9 cellular contexts compared by ENCODE assay signal in the genomic region with DNA sequence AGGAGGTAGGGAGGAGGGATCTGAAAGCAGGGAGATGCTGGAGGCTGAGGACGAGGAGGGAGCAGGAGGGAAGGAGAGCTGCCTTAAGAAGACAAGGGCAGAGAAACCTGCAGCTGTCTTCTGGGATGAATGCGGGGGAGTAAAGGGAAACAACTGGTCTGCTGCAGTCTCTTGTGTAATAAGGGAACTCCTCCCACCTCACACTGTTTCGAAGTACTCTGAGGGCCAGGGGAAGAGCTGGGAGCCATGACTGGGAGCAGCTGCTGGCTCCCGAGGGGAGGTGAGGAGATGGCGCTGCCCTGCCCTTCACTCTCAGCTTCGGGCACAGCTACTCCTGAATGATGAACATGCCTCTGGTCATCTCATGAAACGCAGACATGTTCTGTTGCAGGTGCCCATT.
DNase-seq lines count a peak whose midpoint lies in the region; ATAC-seq, FAIRE-seq and TF ChIP-seq lines count a peak whose summit lies in the region.
"Had no signal": no experiment of that assay in that cellular context is flagged by ENCODE, and none has a peak within 500 bp of the region (broad histone marks: within the 10 kb centered on the region; RNA-seq: fewer than 3 reads in every experiment).

No MANE protein-coding gene starts in this region.

- whole genome bisulfite sequencing in right lobe of liver (ENCODE audit: insufficient coverage, low coverage, low lambda C conversion rate, missing lambda C conversion rate) = 79% methylated on average over 2 of the region's 7 CpGs
- 93% methylated on average over 7 of the region's 7 CpGs for WGBS in HepG2 (ENCODE audit: low lambda C conversion rate)

- TF ChIP-seq CTCF in right lobe of liver (IDR thresholded peaks at IDR 0.05) (no peak), HepG2 (CRISPR knock-in tag; IDR thresholded peaks at IDR 0.05) (no peak), dorsolateral prefrontal cortex (IDR thresholded peaks at IDR 0.05 in 54 of 56, conservative IDR thresholded peaks at IDR 0.05 in 2 of 56; ENCODE audit: low read depth in 1 of 56, partially characterized antibody in 56 of 56) (no peak), mucosa of descending colon (IDR thresholded peaks at IDR 0.05) (no peak)

- H3K27ac Mint-ChIP-seq in T-cell = no peak overlapping the region

- peaks cover 64% of the 10 kb centered on the region for H3K36me3 Mint-ChIP-seq in T-cell

- H3K9me3 ChIP-seq in right lobe of liver = no peaks in the 10 kb centered on the region
- H3K9me3 ChIP-seq in HepG2 (ENCODE audit: low read length) = no peaks in the 10 kb centered on the region
- no peaks in the 10 kb centered on the region for H3K9me3 ChIP-seq in mucosa of descending colon

- no peak overlapping the region for H2AFZ ChIP-seq in HepG2 (ENCODE audit: low read length)

- POLR2A ChIA-PET in HepG2 (lab: Yijun Ruan, JAX) = no interaction called here
- POLR2A ChIA-PET in T-cell (lab: Charles Lee) = no interaction called here

- H3K4me3 ChIP-seq in right lobe of liver = no peak overlapping the region
- no peak overlapping the region for H3K4me3 ChIP-seq in HepG2 (replicated peaks in 1 of 3; ENCODE audit: insufficient read depth in 1 of 3, low read depth in 2 of 3, low read length in 3 of 3)
- no peak overlapping the region for H3K4me3 ChIP-seq in dorsolateral prefrontal cortex
- H3K4me3 ChIP-seq in mucosa of descending colon = no peak overlapping the region

- H4K20me1 ChIP-seq in HepG2 (ENCODE audit: insufficient read depth, low read length) = no peaks in the 10 kb centered on the region

- intact Hi-C loops in right lobe of liver (cut with DNase I) (no loop called here), HepG2 (cut with micrococcal nuclease; ENCODE audit: unreplicated experiment) (no loop called here), dorsolateral prefrontal cortex (cut with DNase I) (no loop called here), mucosa of descending colon (cut with DNase I, micrococcal nuclease) (no loop called here)

- no peak overlapping the region for H3K4me2 ChIP-seq in HepG2 (ENCODE audit: low read depth, low read length)

- in situ Hi-C loops in HepG2 (cut with HindIII; ENCODE audit: extremely low pct_ligation_motif_present, low pct_unique_long_range_greater_than_20kb) = no loop called here

- ATAC-seq in right lobe of liver = peak; percentile 33 to 43 (median 42)
- no peak for ATAC-seq in HepG2
- peak; percentile 25 for ATAC-seq in mucosa of descending colon
- no peak for ATAC-seq in T-cell (replicated peaks in 1 of 4)

- H3K79me2 ChIP-seq in HepG2 (ENCODE audit: insufficient read depth, low read length) = no peaks in the 10 kb centered on the region

- DNase-seq in right lobe of liver (no peak), HepG2 (ENCODE audit: low spot score) (no peak), dorsolateral prefrontal cortex (peak in 2 of 10 donors; percentile 41 to 49), mucosa of descending colon (peak in 1 of 3 donors; percentile 5), mesenteric fat pad (ENCODE audit: low spot score) (no peak), T-cell (no peak), RKO (ENCODE audit: low spot score) (no peak), T1000 (lab: John Stamatoyannopoulos, UW) (no peak)

- H3K27ac ChIP-seq in right lobe of liver = no peak overlapping the region
- no peak overlapping the region for H3K27ac ChIP-seq in HepG2 (ENCODE audit: extremely low read length, insufficient read depth, low read length)
- H3K27ac ChIP-seq in dorsolateral prefrontal cortex = peak overlapping the region in 47 of 59 donors; percentile 1 to 82 (median 46)
- H3K27ac ChIP-seq: C4-2B had no signal

- FAIRE-seq in HepG2 (lab: Jason Lieb, UNC) = no peak

- H3K27me3 ChIP-seq in right lobe of liver (no peaks in the 10 kb centered on the region), HepG2 (ENCODE audit: control insufficient read depth in 1 of 2, insufficient read depth in 2 of 2, low read length in 2 of 2) (no peaks in the 10 kb centered on the region), dorsolateral prefrontal cortex (no peaks in the 10 kb centered on the region)

- H3K36me3 ChIP-seq in right lobe of liver (peaks cover 0 to 84% (median 34%) of the 10 kb centered on the region in 4 donors), HepG2 (replicated peaks in 1 of 2; ENCODE audit: control insufficient read depth in 1 of 2, insufficient read depth in 2 of 2, low read length in 2 of 2) (peaks cover 31 to 84% of the 10 kb centered on the region in 2 experiments), mucosa of descending colon (ENCODE audit: low read depth) (peaks cover 6% of the 10 kb centered on the region)

- no peaks in the 10 kb centered on the region for H3K9me3 Mint-ChIP-seq in T-cell

- no peak overlapping the region for H3K9ac ChIP-seq in HepG2 (ENCODE audit: insufficient read depth, low read depth, low read length)

- TF ChIP-seq RAD21 in HepG2 (CRISPR knock-in tag; IDR thresholded peaks at IDR 0.05) = no peak

- H3K27me3 Mint-ChIP-seq in T-cell = no peaks in the 10 kb centered on the region

- TF ChIP-seq EP300 in HepG2 (IDR thresholded peaks at IDR 0.05; ENCODE audit: low read depth in 2 of 2, low read length in 2 of 2) = no peak
- TF ChIP-seq EP300 in HepG2 (CRISPR knock-in tag; IDR thresholded peaks at IDR 0.05; ENCODE audit: borderline replicate concordance) = no peak

- no peak overlapping the region for H3K4me3 Mint-ChIP-seq in T-cell

- CTCF ChIA-PET in HepG2 (lab: Yijun Ruan, JAX; ENCODE audit: low intra/inter-chr PET ratio, low total read pairs) = no interaction called here
- CTCF ChIA-PET in T-cell (lab: Charles Lee) = interaction anchor here in 1 of 2 donors (1.2 kb wide), 2 partner anchors 14 to 57 kb away, joined by 3 to 4 read pairs; no protein-coding TSS in a partner anchor

- H3K4me1 Mint-ChIP-seq in T-cell = peaks cover 3 to 16% (median 11%) of the 10 kb centered on the region in 3 donors

- TF ChIP-seq POLR2A in right lobe of liver (IDR thresholded peaks at IDR 0.05) (no peak), HepG2 (IDR thresholded peaks at IDR 0.05; ENCODE audit: insufficient read depth in 1 of 2, low read depth in 2 of 2, low read length in 2 of 2) (no peak)

- no peaks in the 10 kb centered on the region for H3K4me1 ChIP-seq in right lobe of liver
- H3K4me1 ChIP-seq in HepG2 (ENCODE audit: insufficient read depth, low read length) = no peaks in the 10 kb centered on the region
- no peaks in the 10 kb centered on the region for H3K4me1 ChIP-seq in mucosa of descending colon (ENCODE audit: low read depth)

- no TSS peak for BruUV-seq in HepG2 (replicated peaks; lab: Mats Ljungman, UMichigan)

TF ChIP-seq in HepG2, 621 proteins besides CTCF, POLR2A, EP300 and RAD21:
- no peak for TF ChIP-seq GLI4 (CRISPR knock-in tag; IDR thresholded peaks at IDR 0.05; ENCODE audit: borderline replicate concordance)
- TF ChIP-seq, protein P1, sequence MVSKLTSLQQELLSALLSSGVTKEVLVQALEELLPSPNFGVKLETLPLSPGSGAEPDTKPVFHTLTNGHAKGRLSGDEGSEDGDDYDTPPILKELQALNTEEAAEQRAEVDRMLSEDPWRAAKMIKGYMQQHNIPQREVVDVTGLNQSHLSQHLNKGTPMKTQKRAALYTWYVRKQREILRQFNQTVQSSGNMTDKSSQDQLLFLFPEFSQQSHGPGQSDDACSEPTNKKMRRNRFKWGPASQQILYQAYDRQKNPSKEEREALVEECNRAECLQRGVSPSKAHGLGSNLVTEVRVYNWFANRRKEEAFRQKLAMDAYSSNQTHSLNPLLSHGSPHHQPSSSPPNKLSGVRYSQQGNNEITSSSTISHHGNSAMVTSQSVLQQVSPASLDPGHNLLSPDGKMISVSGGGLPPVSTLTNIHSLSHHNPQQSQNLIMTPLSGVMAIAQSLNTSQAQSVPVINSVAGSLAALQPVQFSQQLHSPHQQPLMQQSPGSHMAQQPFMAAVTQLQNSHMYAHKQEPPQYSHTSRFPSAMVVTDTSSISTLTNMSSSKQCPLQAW (CRISPR knock-in tag; IDR thresholded peaks at IDR 0.05) = no peak
- TF ChIP-seq RNF2 (conservative IDR thresholded peaks at IDR 0.05; ENCODE audit: low read depth) = no peak
- TF ChIP-seq ZNF484 (CRISPR knock-in tag; IDR thresholded peaks at IDR 0.05; ENCODE audit: borderline replicate concordance, low read depth) = no peak
- TF ChIP-seq, protein P2, sequence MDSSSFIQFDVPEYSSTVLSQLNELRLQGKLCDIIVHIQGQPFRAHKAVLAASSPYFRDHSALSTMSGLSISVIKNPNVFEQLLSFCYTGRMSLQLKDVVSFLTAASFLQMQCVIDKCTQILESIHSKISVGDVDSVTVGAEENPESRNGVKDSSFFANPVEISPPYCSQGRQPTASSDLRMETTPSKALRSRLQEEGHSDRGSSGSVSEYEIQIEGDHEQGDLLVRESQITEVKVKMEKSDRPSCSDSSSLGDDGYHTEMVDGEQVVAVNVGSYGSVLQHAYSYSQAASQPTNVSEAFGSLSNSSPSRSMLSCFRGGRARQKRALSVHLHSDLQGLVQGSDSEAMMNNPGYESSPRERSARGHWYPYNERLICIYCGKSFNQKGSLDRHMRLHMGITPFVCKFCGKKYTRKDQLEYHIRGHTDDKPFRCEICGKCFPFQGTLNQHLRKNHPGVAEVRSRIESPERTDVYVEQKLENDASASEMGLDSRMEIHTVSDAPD (CRISPR knock-in tag; IDR thresholded peaks at IDR 0.05) = no peak
- TF ChIP-seq NCOA5 (CRISPR knock-in tag; IDR thresholded peaks at IDR 0.05) = no peak
- no peak for TF ChIP-seq ZNF83 (CRISPR knock-in tag; IDR thresholded peaks at IDR 0.05; ENCODE audit: borderline replicate concordance)
- TF ChIP-seq, protein P3, sequence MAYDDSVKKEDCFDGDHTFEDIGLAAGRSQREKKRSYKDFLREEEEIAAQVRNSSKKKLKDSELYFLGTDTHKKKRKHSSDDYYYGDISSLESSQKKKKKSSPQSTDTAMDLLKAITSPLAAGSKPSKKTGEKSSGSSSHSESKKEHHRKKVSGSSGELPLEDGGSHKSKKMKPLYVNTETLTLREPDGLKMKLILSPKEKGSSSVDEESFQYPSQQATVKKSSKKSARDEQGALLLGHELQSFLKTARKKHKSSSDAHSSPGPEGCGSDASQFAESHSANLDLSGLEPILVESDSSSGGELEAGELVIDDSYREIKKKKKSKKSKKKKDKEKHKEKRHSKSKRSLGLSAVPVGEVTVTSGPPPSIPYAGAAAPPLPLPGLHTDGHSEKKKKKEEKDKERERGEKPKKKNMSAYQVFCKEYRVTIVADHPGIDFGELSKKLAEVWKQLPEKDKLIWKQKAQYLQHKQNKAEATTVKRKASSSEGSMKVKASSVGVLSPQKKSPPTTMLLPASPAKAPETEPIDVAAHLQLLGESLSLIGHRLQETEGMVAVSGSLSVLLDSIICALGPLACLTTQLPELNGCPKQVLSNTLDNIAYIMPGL (CRISPR knock-in tag; IDR thresholded peaks at IDR 0.05; ENCODE audit: borderline replicate concordance in 1 of 2, low read depth in 1 of 2) = no peak
- no peak for TF ChIP-seq ZNF256 (CRISPR knock-in tag; conservative IDR thresholded peaks at IDR 0.05)
- no peak for TF ChIP-seq ZNF501 (CRISPR knock-in tag; IDR thresholded peaks at IDR 0.05)
- TF ChIP-seq NKX3-1 (CRISPR knock-in tag; IDR thresholded peaks at IDR 0.05) = no peak
- no peak for TF ChIP-seq FOXK2 (IDR thresholded peaks at IDR 0.05)

Comparison
In these comparisons a context has a peak if more than half of its experiments do, and no peak if none do; other contexts are left out.
1. ATAC-seq: peak in right lobe of liver (4 of 4) and mucosa of descending colon (single experiment); none in HepG2 (single experiment) and T-cell (0 of 4).
2. H3K27ac ChIP-seq: peak in dorsolateral prefrontal cortex (47 of 59); none in right lobe of liver (0 of 3) and HepG2 (single experiment).